In the genomic region with DNA sequence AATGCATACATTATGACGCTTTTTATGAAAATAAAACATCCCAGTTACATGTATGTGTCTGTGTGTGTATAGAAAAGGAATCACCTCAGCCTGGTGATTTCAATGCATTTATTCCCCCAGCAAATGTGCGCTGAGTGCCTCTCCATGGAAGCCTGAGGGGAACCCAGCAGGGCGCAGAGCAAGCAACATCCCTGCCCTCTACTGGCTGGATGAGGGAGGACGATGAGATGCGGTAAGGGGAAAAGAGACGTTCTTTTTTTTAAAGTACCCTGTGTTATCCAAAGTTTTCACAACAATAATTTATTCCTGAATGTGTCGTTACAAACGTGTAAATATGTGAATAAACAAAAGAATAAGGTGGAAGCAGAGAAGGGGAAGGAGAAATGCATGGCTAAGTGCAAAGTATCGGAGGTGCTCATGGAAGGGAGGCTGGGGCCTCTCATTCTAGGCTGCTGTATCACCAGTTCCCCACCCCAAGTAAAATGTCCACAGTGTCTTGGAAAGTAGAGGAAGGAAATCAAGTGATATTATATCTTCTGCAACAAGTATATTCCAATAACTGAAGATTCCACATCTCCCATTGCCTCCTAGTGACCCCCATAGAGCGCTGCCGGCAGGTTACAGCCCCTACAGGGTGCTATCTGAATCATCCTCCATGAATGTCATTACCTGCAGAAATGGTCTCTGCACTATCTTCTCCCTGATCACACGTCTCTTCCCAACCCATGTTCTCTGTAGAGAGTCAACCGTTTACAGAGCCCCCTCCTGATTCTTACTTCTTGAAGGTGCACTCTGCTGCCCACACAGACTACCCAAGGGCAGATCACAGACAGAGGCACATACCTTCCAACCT, we compare ENCODE assay signal across 8 cellular contexts. TPM values are rescaled to one million over a fixed set of nuclear protein-coding genes. Genes with fewer than 3 reads are reported as not detected.
DNase-seq lines count a peak whose midpoint lies in the region; ATAC-seq, FAIRE-seq and TF ChIP-seq lines count a peak whose summit lies in the region.

No MANE protein-coding gene starts in this region.

- H4K20me1 ChIP-seq in KMS-11 (ENCODE audit: insufficient read depth), result no peaks in the 10 kb centered on the region

- no peak for TF ChIP-seq POLR2A in adrenal gland (IDR thresholded peaks at IDR 0.05)

- H3K4me3 Mint-ChIP-seq in Caco-2 (ENCODE audit: unreplicated experiment), result no peak overlapping the region
- H3K4me3 Mint-ChIP-seq in CD8-positive, alpha-beta memory T cell, result no peak overlapping the region

- no peak for FAIRE-seq in GM19239 (lab: Jason Lieb, UNC)

- peak; percentile 48 to 54 for DNase-seq in Caco-2
- peak; percentile 24 for DNase-seq in GM19239 (ENCODE audit: insufficient read length, low spot score)
- DNase-seq in adrenal gland, result peak in 3 of 7 donors; percentile 17 to 28 (median 23)
- peak; percentile 8 for DNase-seq in inferior parietal cortex (ENCODE audit: extremely low spot score)
- no peak for DNase-seq in upper lobe of right lung
- no peak for DNase-seq in CD8-positive, alpha-beta memory T cell
- no peak for DNase-seq in HK-2 (ENCODE audit: unreplicated experiment)

- peak; percentile 78 for ATAC-seq in upper lobe of right lung

- intact Hi-C loops in Caco-2 (cut with micrococcal nuclease; ENCODE audit: unreplicated experiment), result loop anchor here (2.0 kb wide), 1 partner anchor 101 kb away; no protein-coding TSS in a partner anchor
- intact Hi-C loops in adrenal gland (cut with DNase I), result no loop called here
- intact Hi-C loops in upper lobe of right lung (cut with DNase I), result no loop called here

- H3K4me1 ChIP-seq in Caco-2 (no peaks in the 10 kb centered on the region), KMS-11 (ENCODE audit: low read depth, poor library complexity, severe bottlenecking) (no peaks in the 10 kb centered on the region), adrenal gland (replicated peaks in 1 of 2) (no peaks in the 10 kb centered on the region), upper lobe of right lung (peaks cover 3% of the 10 kb centered on the region)
- H3K4me1 ChIP-seq in CD8-positive, alpha-beta memory T cell (ENCODE audit: insufficient read depth, low read length), result no peaks in the 10 kb centered on the region

- BruUV-seq in Caco-2 (replicated peaks; lab: Mats Ljungman, UMichigan), result no TSS peak

- H3K27me3 ChIP-seq in Caco-2 (replicated peaks; ENCODE audit: control insufficient read depth, insufficient read depth, low read length) (no peaks in the 10 kb centered on the region), KMS-11 (ENCODE audit: insufficient read depth, low read depth) (no peaks in the 10 kb centered on the region), adrenal gland (no peaks in the 10 kb centered on the region), upper lobe of right lung (no peaks in the 10 kb centered on the region)
- no peaks in the 10 kb centered on the region for H3K27me3 ChIP-seq in CD8-positive, alpha-beta memory T cell (ENCODE audit: insufficient read depth, low read length, poor library complexity, severe bottlenecking)

- 55 to 58% (median 56%) methylated on average over 13 of the region's 13 CpGs for WGBS in adrenal gland, 4 donors

- H3K4me3 ChIP-seq in Caco-2 (ENCODE audit: low read depth, low read length) (no peak overlapping the region), KMS-11 (IDR thresholded peaks at IDR 0.05; ENCODE audit: insufficient read depth, low read depth, low read length) (no peak overlapping the region), adrenal gland (no peak overlapping the region), upper lobe of right lung (no peak overlapping the region)
- H3K4me3 ChIP-seq in CD8-positive, alpha-beta memory T cell (ENCODE audit: low read length), result no peak overlapping the region

- no peak overlapping the region for H3K27ac ChIP-seq in KMS-11
- no peak overlapping the region for H3K27ac ChIP-seq in adrenal gland
- H3K27ac ChIP-seq in upper lobe of right lung, result no peak overlapping the region
- no peak overlapping the region for H3K27ac ChIP-seq in CD8-positive, alpha-beta memory T cell (ENCODE audit: low read depth, low read length)

- H3K4me1 Mint-ChIP-seq in Caco-2 (ENCODE audit: low read depth, unreplicated experiment), result peaks cover 30% of the 10 kb centered on the region
- H3K4me1 Mint-ChIP-seq in CD8-positive, alpha-beta memory T cell, result no peaks in the 10 kb centered on the region

- no peak overlapping the region for H3K27ac Mint-ChIP-seq in Caco-2 (ENCODE audit: unreplicated experiment)
- no peak overlapping the region for H3K27ac Mint-ChIP-seq in CD8-positive, alpha-beta memory T cell

- POLR2A ChIA-PET in Caco-2 (lab: Charles Lee), result no interaction called here
- POLR2A ChIA-PET in CD8-positive, alpha-beta memory T cell (lab: Charles Lee), result no interaction called here

- H3K9ac ChIP-seq in KMS-11, result no peak overlapping the region

- H3K27me3 Mint-ChIP-seq in Caco-2 (ENCODE audit: insufficient read depth, unreplicated experiment), result peaks cover 6% of the 10 kb centered on the region
- H3K27me3 Mint-ChIP-seq in CD8-positive, alpha-beta memory T cell, result peaks cover 9 to 41% of the 10 kb centered on the region in 2 donors

- no peaks in the 10 kb centered on the region for H3K79me2 ChIP-seq in KMS-11 (ENCODE audit: insufficient read depth, low read depth)

- H3K4me2 ChIP-seq in KMS-11, result no peak overlapping the region

- CTCF ChIA-PET in Caco-2 (lab: Charles Lee), result no interaction called here
- CTCF ChIA-PET in CD8-positive, alpha-beta memory T cell (lab: Charles Lee), result interaction anchor here (1.4 kb wide), 1 partner anchor 9 kb away, joined by 3 read pairs; no protein-coding TSS in a partner anchor

- H3K9me3 ChIP-seq in Caco-2 (no peaks in the 10 kb centered on the region), adrenal gland (replicated peaks in 1 of 3) (no peaks in the 10 kb centered on the region), upper lobe of right lung (no peaks in the 10 kb centered on the region)
- no peaks in the 10 kb centered on the region for H3K9me3 ChIP-seq in CD8-positive, alpha-beta memory T cell (ENCODE audit: low read length)

- no peaks in the 10 kb centered on the region for H3K36me3 Mint-ChIP-seq in Caco-2 (ENCODE audit: insufficient read depth, unreplicated experiment)
- no peaks in the 10 kb centered on the region for H3K36me3 Mint-ChIP-seq in CD8-positive, alpha-beta memory T cell

- no peak overlapping the region for H2AFZ ChIP-seq in KMS-11 (ENCODE audit: low read depth)

- H3K9me3 Mint-ChIP-seq in Caco-2 (ENCODE audit: unreplicated experiment), result no peaks in the 10 kb centered on the region
- no peaks in the 10 kb centered on the region for H3K9me3 Mint-ChIP-seq in CD8-positive, alpha-beta memory T cell

- H3K36me3 ChIP-seq in Caco-2 (ENCODE audit: control insufficient read depth, insufficient read depth, low read length), result no peaks in the 10 kb centered on the region
- no peaks in the 10 kb centered on the region for H3K36me3 ChIP-seq in KMS-11 (ENCODE audit: insufficient read depth)
- H3K36me3 ChIP-seq in adrenal gland (replicated peaks in 1 of 2), result no peaks in the 10 kb centered on the region
- no peaks in the 10 kb centered on the region for H3K36me3 ChIP-seq in upper lobe of right lung
- no peaks in the 10 kb centered on the region for H3K36me3 ChIP-seq in CD8-positive, alpha-beta memory T cell (ENCODE audit: insufficient read depth, low read length)

- peak; percentile 63 to 88 for TF ChIP-seq CTCF in Caco-2 (IDR thresholded peaks at IDR 0.05; ENCODE audit: insufficient read depth in 1 of 2, low read depth in 1 of 2, low read length in 1 of 2, severe bottlenecking in 1 of 2, unreplicated experiment in 1 of 2)
- TF ChIP-seq CTCF in KMS-11 (conservative IDR thresholded peaks at IDR 0.05; ENCODE audit: low read depth, low read length), result peak; percentile 52
- TF ChIP-seq CTCF in adrenal gland (IDR thresholded peaks at IDR 0.05), result peak; percentile 11 to 59 (median 42)
- TF ChIP-seq CTCF in upper lobe of right lung (IDR thresholded peaks at IDR 0.05), result peak; percentile 69

RNA-seq across cellular contexts. Expression of a gene that starts 13.0 kb away (rescaled TPM):
- total RNA-seq in Caco-2 (2022) (not detected in 2 replicates), adrenal gland (10 to 100 TPM in 7 of 8 donors, 1 to 10 TPM in 1; 8.3 to 27.6 (median 17.5) TPM), upper lobe of right lung (31.9 TPM)
- polyA plus RNA-seq in adrenal gland, result 10 to 100 TPM in 2 of 3 donors, 1 to 10 TPM in 1; 8.8 to 10.8 (median 10.4) TPM
- under 1 TPM in 1 of 2 experiments, not detected in 1; 0.09 TPM for total RNA-seq in CD8-positive, alpha-beta memory T cell
- not detected for polyA plus RNA-seq in CD8-positive, alpha-beta memory T cell

Comparison
In these comparisons a context has a peak if more than half of its experiments do, and no peak if none do; other contexts are left out.
1. DNase-seq: peak in Caco-2 (2 of 2), GM19239 (single experiment) and inferior parietal cortex (single experiment); none in upper lobe of right lung (single experiment), CD8-positive, alpha-beta memory T cell (0 of 5) and HK-2 (single experiment).
2. Peak in every context shown above with its lines, with median percentiles within 50 percentile points of each other: CTCF ChIP-seq.